ENCODE assay signal across 11 cellular contexts in the genomic region with DNA sequence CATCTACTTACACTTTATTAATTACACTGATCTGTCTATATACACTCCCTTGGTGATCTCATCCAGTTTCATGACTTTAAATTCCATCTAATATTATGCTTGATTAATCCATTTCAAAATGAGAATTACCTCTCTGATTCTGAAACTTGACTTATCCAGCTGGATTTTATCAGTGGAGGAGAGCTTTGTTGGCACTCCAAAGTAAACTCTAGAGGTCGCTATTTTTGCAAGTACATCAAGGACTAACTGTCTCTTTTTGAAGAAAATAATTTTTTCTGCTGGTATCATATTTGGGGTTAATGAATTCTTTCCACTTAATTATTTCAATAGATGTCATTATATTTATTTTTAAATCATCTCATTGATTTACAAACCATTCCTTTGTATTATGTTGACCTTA.
DNase-seq lines count a peak whose midpoint lies in the region; ATAC-seq, FAIRE-seq and TF ChIP-seq lines count a peak whose summit lies in the region.
"Had no signal": no experiment of that assay in that cellular context is flagged by ENCODE, and none has a peak within 500 bp of the region (broad histone marks: within the 10 kb centered on the region; RNA-seq: fewer than 3 reads in every experiment).

No MANE protein-coding gene starts in this region.

- ATAC-seq in right lobe of liver, result no peak
- no peak for ATAC-seq in HG02840 (IDR thresholded peaks at IDR 0.05; ENCODE audit: low FRiP score, unreplicated experiment)
- no peak for ATAC-seq in HG02852 (IDR thresholded peaks at IDR 0.05; ENCODE audit: unreplicated experiment)

- H3K9ac ChIP-seq in astrocyte (ENCODE audit: low read length), result no peak overlapping the region

- H2AFZ ChIP-seq in astrocyte (ENCODE audit: low read depth, low read length), result no peak overlapping the region

- no peaks in the 10 kb centered on the region for H4K20me1 ChIP-seq in astrocyte (ENCODE audit: insufficient read depth, low read length)

- TF ChIP-seq CTCF in astrocyte (IDR thresholded peaks at IDR 0.05; ENCODE audit: insufficient read depth, low read depth, low read length) (peak; percentile 33), right lobe of liver (IDR thresholded peaks at IDR 0.05) (peak; percentile 10 to 41 (median 26))

- H3K27me3 Mint-ChIP-seq in astrocyte (ENCODE audit: low read depth, unreplicated experiment), result no peaks in the 10 kb centered on the region

- no peak overlapping the region for H3K4me3 ChIP-seq in astrocyte (ENCODE audit: insufficient read depth, low read depth, low read length)
- H3K4me3 ChIP-seq in right lobe of liver, result no peak overlapping the region
- H3K4me3 ChIP-seq: stomach had no signal

- no peaks in the 10 kb centered on the region for H3K4me1 Mint-ChIP-seq in astrocyte (ENCODE audit: low read depth, unreplicated experiment)

- WGBS in right lobe of liver (ENCODE audit: insufficient coverage, low coverage, low lambda C conversion rate, missing lambda C conversion rate), result 10% methylated on average over 1 of the region's 1 CpG

- H3K27me3 ChIP-seq in astrocyte (ENCODE audit: insufficient read depth, low read length) (no peaks in the 10 kb centered on the region), right lobe of liver (no peaks in the 10 kb centered on the region)
- H3K27me3 ChIP-seq: stomach had no signal

- no peaks in the 10 kb centered on the region for H3K9me3 ChIP-seq in astrocyte (ENCODE audit: insufficient read depth, low read depth, low read length)
- H3K9me3 ChIP-seq in right lobe of liver, result no peaks in the 10 kb centered on the region
- H3K9me3 ChIP-seq: stomach had no signal

- no peaks in the 10 kb centered on the region for H3K36me3 Mint-ChIP-seq in astrocyte (ENCODE audit: low read depth, unreplicated experiment)

- H3K4me2 ChIP-seq in astrocyte (ENCODE audit: low read length), result no peak overlapping the region

- in situ Hi-C loops in KBM-7 (cut with MboI; ENCODE audit: low pct_unique_long_range_greater_than_20kb, low sequenced_read_pairs), result no loop called here

- H3K9me3 Mint-ChIP-seq in astrocyte (ENCODE audit: unreplicated experiment), result no peaks in the 10 kb centered on the region

- no peaks in the 10 kb centered on the region for H3K79me2 ChIP-seq in astrocyte (ENCODE audit: insufficient read depth, low read length)

- DNase-seq in GM03348 (ENCODE audit: low spot score), result peak; percentile 2
- DNase-seq in KBM-7, result peak; percentile 8
- DNase-seq in astrocyte (ENCODE audit: low read depth), result no peak
- no peak for DNase-seq in right lobe of liver
- no peak for DNase-seq in posterior vena cava (ENCODE audit: low spot score)
- no peak for DNase-seq in NOMO-1 treated with DMSO at 0.1 percent for 48 hours (lab: John Stamatoyannopoulos, UW; ENCODE audit: unreplicated experiment)
- DNase-seq: caudate nucleus, stomach, T1000 had no signal

- H3K36me3 ChIP-seq in astrocyte (ENCODE audit: insufficient read depth, low read length), result no peaks in the 10 kb centered on the region
- no peaks in the 10 kb centered on the region for H3K36me3 ChIP-seq in right lobe of liver
- H3K36me3 ChIP-seq: stomach had no signal

- H3K4me3 Mint-ChIP-seq in astrocyte (ENCODE audit: unreplicated experiment), result no peak overlapping the region

- FAIRE-seq in astrocyte (lab: Jason Lieb, UNC), result no peak

- TF ChIP-seq POLR2A in right lobe of liver (IDR thresholded peaks at IDR 0.05), result no peak

- no peak overlapping the region for H3K27ac Mint-ChIP-seq in astrocyte (ENCODE audit: unreplicated experiment)

- H3K27ac ChIP-seq in astrocyte (ENCODE audit: low read depth, low read length) (no peak overlapping the region), right lobe of liver (no peak overlapping the region)
- H3K27ac ChIP-seq: stomach had no signal

- intact Hi-C loops in right lobe of liver (cut with DNase I), result no loop called here
- intact Hi-C loops in posterior vena cava (cut with DNase I), result no loop called here

- no peaks in the 10 kb centered on the region for H3K4me1 ChIP-seq in astrocyte (ENCODE audit: insufficient read depth, low read length)
- H3K4me1 ChIP-seq in right lobe of liver, result no peaks in the 10 kb centered on the region
- H3K4me1 ChIP-seq: stomach had no signal

Comparison
In these comparisons a context has a peak if more than half of its experiments do, and no peak if none do; other contexts are left out.
1. DNase-seq: peak in GM03348 (single experiment) and KBM-7 (single experiment); none in astrocyte (single experiment), right lobe of liver (0 of 3), posterior vena cava (single experiment) and NOMO-1 treated with DMSO at 0.1 percent for 48 hours (single experiment).